In genomic region chr5:120697147-120697546, GRCh38 we compare ENCODE assay signal across 15 cellular contexts.
A peak's percentile ranks its signal among the peaks of the same experiment; 100 is the strongest.
DNase-seq lines count a peak whose midpoint lies in the region; ATAC-seq and TF ChIP-seq lines count a peak whose summit lies in the region.
"Had no signal": no experiment of that assay in that cellular context is flagged by ENCODE, and none has a peak within 500 bp of the region (broad histone marks: within the 10 kb centered on the region; RNA-seq: fewer than 3 reads in every experiment).

No MANE protein-coding gene starts in this region.

- H3K27ac ChIP-seq in HUES64 (ENCODE audit: low read depth, low read length) (peak overlapping the region; percentile 77), iPS-20b (ENCODE audit: low read length) (no peak overlapping the region), esophagus squamous epithelium (no peak overlapping the region)
- H3K27ac ChIP-seq: 22Rv1, BLaER1 had no signal

- H3K9ac ChIP-seq in ES-I3 (ENCODE audit: low read depth, low read length) = peak overlapping the region; percentile 51
- peak overlapping the region; percentile 27 for H3K9ac ChIP-seq in HUES64 (ENCODE audit: low read depth, low read length)
- H3K9ac ChIP-seq in iPS-20b (ENCODE audit: low read depth, low read length) = peak overlapping the region; percentile 17; the same call in 1 of the 2 replicates
- H3K9ac ChIP-seq: BLaER1 had no signal

- H3K9me3 ChIP-seq in ES-I3 (ENCODE audit: control insufficient read depth, insufficient read depth, low read length) (no peaks in the 10 kb centered on the region), HUES64 (ENCODE audit: insufficient read depth, low read depth, low read length) (no peaks in the 10 kb centered on the region), iPS-20b (ENCODE audit: insufficient read depth, low read depth, low read length) (no peaks in the 10 kb centered on the region), esophagus squamous epithelium (no peaks in the 10 kb centered on the region)
- H3K9me3 ChIP-seq: BLaER1, Caco-2 had no signal

- peak; percentile 8 for DNase-seq in fibroblast of villous mesenchyme (ENCODE audit: low read depth)
- no peak for DNase-seq in EL
- DNase-seq in esophagus squamous epithelium (lab: John Stamatoyannopoulos, UW) = no peak
- DNase-seq in GM10248 (ENCODE audit: extremely low spot score) = no peak
- DNase-seq: AML-193; Caco-2; CD8-positive, alpha-beta memory T cell; GOT3; HFFc6 had no signal

- WGBS in HUES64 = no CpG with 5 or more reads among the region's 4 CpGs
- WGBS in esophagus squamous epithelium, 2 donors = 49 to 70% methylated on average over 4 of the region's 4 CpGs

- POLR2A ChIA-PET in GM10248 (lab: Yijun Ruan, JAX) = no interaction called here

- CTCF ChIA-PET in GM10248 (lab: Yijun Ruan, JAX) = interaction anchor here (1.2 kb wide), 1 partner anchor 8 kb away, joined by 3 read pairs; no protein-coding TSS in a partner anchor

- intact Hi-C loops in esophagus squamous epithelium (cut with DNase I) = no loop called here

- no peak for TF ChIP-seq CTCF in fibroblast of villous mesenchyme (IDR thresholded peaks at IDR 0.05; ENCODE audit: insufficient read depth, low read depth, low read length)
- no peak for TF ChIP-seq CTCF in esophagus squamous epithelium (IDR thresholded peaks at IDR 0.05)
- TF ChIP-seq CTCF in GM10248 (IDR thresholded peaks at IDR 0.05; ENCODE audit: control extremely low read depth, extremely low read depth, low read depth, missing control alignments) = no peak

- H3K36me3 ChIP-seq in ES-I3 (ENCODE audit: insufficient read depth, low read length) = no peaks in the 10 kb centered on the region; the same call in 1 of the 2 replicates
- H3K36me3 ChIP-seq in HUES64 (ENCODE audit: insufficient read depth, low read length) = peaks cover 21% of the 10 kb centered on the region
- peaks cover 16% of the 10 kb centered on the region; the same call in 1 of the 2 replicates for H3K36me3 ChIP-seq in iPS-20b (ENCODE audit: insufficient read depth, low read depth, low read length)
- no peaks in the 10 kb centered on the region for H3K36me3 ChIP-seq in esophagus squamous epithelium
- H3K36me3 ChIP-seq: BLaER1 had no signal

- peaks cover 5% of the 10 kb centered on the region; the same call in 1 of the 2 replicates for H3K27me3 ChIP-seq in HUES64 (ENCODE audit: insufficient read depth, low read length)
- no peaks in the 10 kb centered on the region for H3K27me3 ChIP-seq in iPS-20b (ENCODE audit: insufficient read depth, low read length)
- no peaks in the 10 kb centered on the region for H3K27me3 ChIP-seq in esophagus squamous epithelium
- H3K27me3 ChIP-seq: BLaER1 had no signal

- no peak for ATAC-seq in GM18909 (IDR thresholded peaks at IDR 0.05; ENCODE audit: poor library complexity, unreplicated experiment)

- no peak for TF ChIP-seq POLR2A in esophagus squamous epithelium (IDR thresholded peaks at IDR 0.05)

- peaks cover 15% of the 10 kb centered on the region for H3K4me1 ChIP-seq in ES-I3 (ENCODE audit: insufficient read depth, low read length)
- peaks cover 19% of the 10 kb centered on the region for H3K4me1 ChIP-seq in HUES64 (ENCODE audit: insufficient read depth, low read length)
- peaks cover 5% of the 10 kb centered on the region for H3K4me1 ChIP-seq in iPS-20b (ENCODE audit: insufficient read depth, low read length)
- H3K4me1 ChIP-seq in esophagus squamous epithelium = no peaks in the 10 kb centered on the region
- H3K4me1 ChIP-seq: BLaER1, Caco-2 had no signal

- H3K4me3 ChIP-seq in HUES64 (ENCODE audit: low read length) (peak overlapping the region; percentile 32), fibroblast of villous mesenchyme (ENCODE audit: low read depth, low read length) (no peak overlapping the region), iPS-20b (ENCODE audit: low read length) (peak overlapping the region; percentile 39), esophagus squamous epithelium (no peak overlapping the region)
- H3K4me3 ChIP-seq: BLaER1 had no signal

Comparison
In these comparisons a context has a peak if more than half of its experiments do, and no peak if none do; other contexts are left out.
1. H3K4me3 ChIP-seq: peak in HUES64 (single experiment) and iPS-20b (single experiment); none in fibroblast of villous mesenchyme (single experiment) and esophagus squamous epithelium (0 of 4).
2. Peak in every context shown above with its lines, with median percentiles within 50 percentile points of each other: H3K9ac ChIP-seq.